29 cellular contexts compared by ENCODE assay signal in genomic region chr6:157468574-157468973, GRCh38.
"Had no signal": no experiment of that assay in that cellular context is flagged by ENCODE, and none has a peak within 500 bp of the region (broad histone marks: within the 10 kb centered on the region; RNA-seq: fewer than 3 reads in every experiment).

No MANE protein-coding gene starts in this region.

- H3K9me3 Mint-ChIP-seq: activated CD4-positive, alpha-beta memory T cell treated with anti-CD3 and anti-CD28 coated beads for 36 hours; activated naive CD4-positive, alpha-beta T cell treated with anti-CD3 and anti-CD28 coated beads, Interleukin-2, amount 10 ng/mL, durations not matched to agents 7 days and 5 days; activated naive CD8-positive, alpha-beta T cell treated with anti-CD3 and anti-CD28 coated beads, Interleukin-2, amount 50 U/mL, for 24 hours; activated T-cell treated with anti-CD3 and anti-CD28 coated beads, Interleukin-2, amount 50 U/mL, for 4 hours; brain; T-helper 1 cell treated with Interleukin-12 subunit alpha and Interleukin-12 subunit beta and Interleukin-4 antibody, amounts not matched to agents 30 μg/mL and 1 μg/mL, for 36 hours; T-helper 2 cell treated with Interferon-gamma antibody and Interleukin-4, amounts not matched to agents 5 μg/mL and 100 μg/mL, for 36 hours had no signal

- H3K4me3 ChIP-seq: Peyer's patch, SJSA1 had no signal

- H3K27ac Mint-ChIP-seq: activated naive CD4-positive, alpha-beta T cell treated with anti-CD3 and anti-CD28 coated beads, Interleukin-2, amount 10 ng/mL, durations not matched to agents 7 days and 5 days; activated naive CD8-positive, alpha-beta T cell treated with anti-CD3 and anti-CD28 coated beads, Interleukin-2, amount 50 U/mL, for 24 hours; brain; T-helper 1 cell treated with Interleukin-12 subunit alpha and Interleukin-12 subunit beta and Interleukin-4 antibody, amounts not matched to agents 30 μg/mL and 1 μg/mL, for 36 hours; T-helper 2 cell treated with Interferon-gamma antibody and Interleukin-4, amounts not matched to agents 5 μg/mL and 100 μg/mL, for 36 hours had no signal

- H3K27me3 ChIP-seq: Peyer's patch, SJSA1 had no signal

- H3K4me2 ChIP-seq: KMS-11, SK-N-SH had no signal

- H3K27me3 Mint-ChIP-seq: activated CD4-positive, alpha-beta memory T cell treated with anti-CD3 and anti-CD28 coated beads for 36 hours; activated naive CD4-positive, alpha-beta T cell treated with anti-CD3 and anti-CD28 coated beads, Interleukin-2, amount 10 ng/mL, durations not matched to agents 7 days and 5 days; activated naive CD8-positive, alpha-beta T cell; activated naive CD8-positive, alpha-beta T cell treated with anti-CD3 and anti-CD28 coated beads, Interleukin-2, amount 50 U/mL, for 24 hours had no signal

- H3K9me2 ChIP-seq: SK-N-SH had no signal

- H3K9ac ChIP-seq: KMS-11, SK-N-SH had no signal

- H3K36me3 ChIP-seq: Peyer's patch, SJSA1, WERI-Rb-1 had no signal

- H3K4me3 Mint-ChIP-seq: activated CD4-positive, alpha-beta memory T cell treated with anti-CD3 and anti-CD28 coated beads for 36 hours; activated naive CD4-positive, alpha-beta T cell treated with anti-CD3 and anti-CD28 coated beads, Interleukin-2, amount 10 ng/mL, durations not matched to agents 7 days and 5 days; activated naive CD8-positive, alpha-beta T cell; activated naive CD8-positive, alpha-beta T cell treated with anti-CD3 and anti-CD28 coated beads, Interleukin-2, amount 50 U/mL, for 24 hours; activated T-cell treated with anti-CD3 and anti-CD28 coated beads, Interleukin-2, amount 50 U/mL, for 4 hours; brain; T-helper 1 cell treated with Interleukin-12 subunit alpha and Interleukin-12 subunit beta and Interleukin-4 antibody, amounts not matched to agents 30 μg/mL and 1 μg/mL, for 36 hours; T-helper 2 cell treated with Interferon-gamma antibody and Interleukin-4, amounts not matched to agents 5 μg/mL and 100 μg/mL, for 36 hours had no signal

- H3K4me1 ChIP-seq: Peyer's patch had no signal

- ATAC-seq: activated naive CD8-positive, alpha-beta T cell treated with anti-CD3 and anti-CD28 coated beads, Interleukin-2, amount 50 U/mL, for 24 hours; activated T-cell treated with anti-CD3 and anti-CD28 coated beads, Interleukin-2, amount 50 U/mL, for 4 hours had no signal

- DNase-seq: activated CD4-positive, alpha-beta memory T cell treated with anti-CD3 and anti-CD28 coated beads for 36 hours; activated CD4-positive, alpha-beta T cell treated with anti-CD3 and anti-CD28 coated beads, Interleukin-2, amount 50 U/mL, for 1 hour; activated CD8-positive, alpha-beta memory T cell treated with anti-CD3 and anti-CD28 coated beads, Interleukin-2, amount 50 U/mL, for 4 hours; activated effector memory CD4-positive, alpha-beta T cell treated with Interleukin-2 at 50 U/mL for 16 hours; activated naive CD4-positive, alpha-beta T cell treated with anti-CD3 and anti-CD28 coated beads, Interleukin-2, amount 10 ng/mL, durations not matched to agents 7 days and 5 days; activated naive CD8-positive, alpha-beta T cell treated with anti-CD3 and anti-CD28 coated beads, Interleukin-2, amount 50 U/mL, for 24 hours; activated T-cell treated with anti-CD3 and anti-CD28 coated beads for 4 hours; activated T-cell treated with anti-CD3 and anti-CD28 coated beads, Interleukin-2, amount 50 U/mL, for 4 hours; anterior cingulate cortex; caudate nucleus; cerebellar nuclear complex; MM.1S; NCI-H1092; NCI-H1436 treated with DMSO at 0.1 percent for 48 hours; NCI-H1694 treated with DMSO at 0.1 percent for 48 hours; NCI-H2029; NCI-H345; NCI-H524 treated with DMSO at 0.1 percent for 48 hours; Peyer's patch; RPMI8226; SHP77 treated with DMSO at 0.1 percent for 48 hours; SK-N-SH; WERI-Rb-1 had no signal

- H3K27ac ChIP-seq: KMS-11, Peyer's patch, SJSA1, WERI-Rb-1 had no signal

- H3K4me1 Mint-ChIP-seq: brain had no signal

- H3K9me3 ChIP-seq: Peyer's patch, SJSA1, SK-N-SH had no signal
